In genomic region chr19:49433240-49433901, GRCh38 we compare ENCODE assay signal across 33 cellular contexts. TPM values are rescaled to one million over a fixed set of nuclear protein-coding genes. Genes with fewer than 3 reads are reported as not detected.
A peak's percentile ranks its signal among the peaks of the same experiment; 100 is the strongest.
DNase-seq lines count a peak whose midpoint lies in the region; ATAC-seq and TF ChIP-seq lines count a peak whose summit lies in the region.
"Had no signal": no experiment of that assay in that cellular context is flagged by ENCODE, and none has a peak within 500 bp of the region (broad histone marks: within the 10 kb centered on the region; RNA-seq: fewer than 3 reads in every experiment).

No MANE protein-coding gene starts in this region.

- no peaks in the 10 kb centered on the region for H3K36me3 ChIP-seq in HUES6 (ENCODE audit: control insufficient read depth, insufficient read depth, low read length)
- no peaks in the 10 kb centered on the region for H3K36me3 ChIP-seq in heart left ventricle
- H3K36me3 ChIP-seq: BLaER1, brain microvascular endothelial cell had no signal

- H3K4me1 ChIP-seq in HUES6 (ENCODE audit: control insufficient read depth, insufficient read depth, low read length) (peaks cover 28% of the 10 kb centered on the region), heart left ventricle (peaks cover 0 to 13% (median under 1%) of the 10 kb centered on the region in 12 donors)

- intact Hi-C loops in heart left ventricle (cut with DNase I): loop anchor here in 1 of 10 donors (5.0 kb wide), 1 partner anchor 36 kb away; no protein-coding TSS in a partner anchor

- peaks cover 98% of the 10 kb centered on the region for H3K27me3 ChIP-seq in HUES6 (ENCODE audit: control insufficient read depth, insufficient read depth, low read length)
- peaks cover 40 to 95% (median 83%) of the 10 kb centered on the region in 9 donors for H3K27me3 ChIP-seq in heart left ventricle

- ATAC-seq in HG03196 (IDR thresholded peaks at IDR 0.05; ENCODE audit: unreplicated experiment) (no peak), heart left ventricle (no peak)
- ATAC-seq: natural killer cell treated with Interleukin-12 subunit alpha and Interleukin-12 subunit beta and Interleukin-15 and Interleukin-18, amount 100 ng/mL, for 72 hours had no signal

- TF ChIP-seq POLR2A in heart left ventricle (IDR thresholded peaks at IDR 0.05): no peak
- no peak for TF ChIP-seq POLR2A in erythroblast (IDR thresholded peaks at IDR 0.05; ENCODE audit: low read length)

- WGBS in heart left ventricle, 4 donors: 21 to 46% (median 30%) methylated on average over 24 to 31 of the region's 31 CpGs

- no peaks in the 10 kb centered on the region for H3K36me3 Mint-ChIP-seq in activated naive CD8-positive, alpha-beta T cell
- peaks cover 2% of the 10 kb centered on the region for H3K36me3 Mint-ChIP-seq in activated naive CD8-positive, alpha-beta T cell treated with anti-CD3 and anti-CD28 coated beads for 36 hours
- peaks cover 20% of the 10 kb centered on the region for H3K36me3 Mint-ChIP-seq in glutamatergic neuron (ENCODE audit: unreplicated experiment)
- H3K36me3 Mint-ChIP-seq: mesothelial cell of epicardium had no signal

- H3K9me3 Mint-ChIP-seq in activated naive CD8-positive, alpha-beta T cell (ENCODE audit: low read depth): no peaks in the 10 kb centered on the region
- H3K9me3 Mint-ChIP-seq in activated naive CD8-positive, alpha-beta T cell treated with anti-CD3 and anti-CD28 coated beads for 36 hours: no peaks in the 10 kb centered on the region
- peaks cover 13% of the 10 kb centered on the region for H3K9me3 Mint-ChIP-seq in glutamatergic neuron (ENCODE audit: unreplicated experiment)
- H3K9me3 Mint-ChIP-seq: mesothelial cell of epicardium; natural killer cell treated with Interleukin-12 subunit alpha and Interleukin-12 subunit beta and Interleukin-15 and Interleukin-18, amount 100 ng/mL, for 72 hours had no signal

- TF ChIP-seq CTCF in glutamatergic neuron (IDR thresholded peaks at IDR 0.05; ENCODE audit: partially characterized antibody, unreplicated experiment): no peak
- TF ChIP-seq CTCF in heart left ventricle (IDR thresholded peaks at IDR 0.05): no peak

- peaks cover 36% of the 10 kb centered on the region for H3K4me1 Mint-ChIP-seq in activated naive CD8-positive, alpha-beta T cell (ENCODE audit: low read depth)
- peaks cover 24% of the 10 kb centered on the region for H3K4me1 Mint-ChIP-seq in activated naive CD8-positive, alpha-beta T cell treated with anti-CD3 and anti-CD28 coated beads for 36 hours
- H3K4me1 Mint-ChIP-seq in glutamatergic neuron (ENCODE audit: low read depth, unreplicated experiment): peaks cover 31% of the 10 kb centered on the region

- peak overlapping the region; percentile 38 for H3K4me3 Mint-ChIP-seq in activated naive CD8-positive, alpha-beta T cell
- H3K4me3 Mint-ChIP-seq in activated naive CD8-positive, alpha-beta T cell treated with anti-CD3 and anti-CD28 coated beads for 36 hours: no peak overlapping the region
- H3K4me3 Mint-ChIP-seq in glutamatergic neuron (ENCODE audit: unreplicated experiment): peak overlapping the region; percentile 25
- H3K4me3 Mint-ChIP-seq: mesothelial cell of epicardium; natural killer cell treated with Interleukin-12 subunit alpha and Interleukin-12 subunit beta and Interleukin-15 and Interleukin-18, amount 100 ng/mL, for 72 hours had no signal

- no peak overlapping the region for H3K9ac ChIP-seq in HUES6 (ENCODE audit: low read length)
- H3K9ac ChIP-seq: BLaER1, GM23248 had no signal

- no peak for DNase-seq in activated naive CD8-positive, alpha-beta T cell treated with anti-CD3 and anti-CD28 coated beads for 36 hours
- DNase-seq in glutamatergic neuron: no peak
- DNase-seq in heart left ventricle: no peak
- DNase-seq in erythroblast (lab: John Stamatoyannopoulos, UW): no peak
- DNase-seq: ACHN; activated CD4-positive, alpha-beta T cell treated with anti-CD3 and anti-CD28 coated beads, Interleukin-2, amount 50 U/mL, for 48 hours; activated CD8-positive, alpha-beta memory T cell treated with anti-CD3 and anti-CD28 coated beads, Interleukin-2, amount 50 U/mL, for 48 hours; activated effector memory CD4-positive, alpha-beta T cell treated with anti-CD3 and anti-CD28 coated beads, Interleukin-2, amount 50 U/mL, for 16 hours; amniotic stem cell; brain microvascular endothelial cell; Calu3; GM23248; kidney; NCI-H1092; NCI-H187 treated with DMSO at 0.1 percent for 48 hours; NCI-H2227 treated with DMSO at 0.1 percent for 48 hours; NCI-H526 treated with DMSO at 0.1 percent for 48 hours; retina; SHP77; T1000; WERI-Rb-1 had no signal

- H3K27me3 Mint-ChIP-seq in activated naive CD8-positive, alpha-beta T cell: peaks cover 55% of the 10 kb centered on the region
- peaks cover 100% of the 10 kb centered on the region for H3K27me3 Mint-ChIP-seq in activated naive CD8-positive, alpha-beta T cell treated with anti-CD3 and anti-CD28 coated beads for 36 hours
- H3K27me3 Mint-ChIP-seq in glutamatergic neuron (ENCODE audit: unreplicated experiment): peaks cover 30% of the 10 kb centered on the region

- H3K27ac ChIP-seq in HUES6 (ENCODE audit: low read depth, low read length) (no peak overlapping the region), heart left ventricle (no peak overlapping the region)
- H3K27ac ChIP-seq: BLaER1, brain microvascular endothelial cell, GM23248, skin epidermis, tibial nerve, WERI-Rb-1 had no signal

- H3K9me3 ChIP-seq in HUES6 (ENCODE audit: control insufficient read depth, insufficient read depth, low read depth, low read length) (no peaks in the 10 kb centered on the region), heart left ventricle (no peaks in the 10 kb centered on the region)
- H3K9me3 ChIP-seq: tibial nerve had no signal

- no peak overlapping the region for H3K27ac Mint-ChIP-seq in activated naive CD8-positive, alpha-beta T cell
- H3K27ac Mint-ChIP-seq in activated naive CD8-positive, alpha-beta T cell treated with anti-CD3 and anti-CD28 coated beads for 36 hours: no peak overlapping the region
- peak overlapping the region; percentile 59 for H3K27ac Mint-ChIP-seq in glutamatergic neuron (ENCODE audit: unreplicated experiment)
- H3K27ac Mint-ChIP-seq: mesothelial cell of epicardium; natural killer cell treated with Interleukin-12 subunit alpha and Interleukin-12 subunit beta and Interleukin-15 and Interleukin-18, amount 100 ng/mL, for 72 hours had no signal

- H3K4me3 ChIP-seq in HUES6 (ENCODE audit: low read depth, low read length) (peak overlapping the region; percentile 68; the same call in 1 of the 2 replicates), heart left ventricle (no peak overlapping the region)
- H3K4me3 ChIP-seq: GM23248, skin epidermis, tibial nerve had no signal

RNA-seq across cellular contexts. Expression of gene SLC17A7, which starts 8.0 kb away (rescaled TPM):
- not detected for total RNA-seq in activated naive CD8-positive, alpha-beta T cell treated with anti-CD3 and anti-CD28 coated beads for 36 hours
- total RNA-seq in glutamatergic neuron (ENCODE audit: unreplicated experiment): 188 TPM
- 1 to 10 TPM in 4 of 9 donors, under 1 TPM in 5; 0.46 to 1.6 (median 0.89) TPM for total RNA-seq in heart left ventricle
- polyA plus RNA-seq in heart left ventricle: 1 to 10 TPM in 1 of 2 donors, under 1 TPM in 1; 0.64 to 1.1 TPM
- total RNA-seq: Calu3; Daoy; GM23248; natural killer cell treated with Interleukin-12 subunit alpha and Interleukin-12 subunit beta and Interleukin-15 and Interleukin-18, amount 100 ng/mL, for 72 hours had no signal
- polyA plus RNA-seq: GM23248 had no signal

RNA-seq across cellular contexts. Expression of gene GFY, which starts 8.2 kb away (rescaled TPM):
- not detected for total RNA-seq in activated naive CD8-positive, alpha-beta T cell treated with anti-CD3 and anti-CD28 coated beads for 36 hours
- total RNA-seq in glutamatergic neuron (ENCODE audit: unreplicated experiment) (0.88 TPM), heart left ventricle (not detected)
- under 1 TPM in 1 of 2 donors, not detected in 1; 0.12 TPM for polyA plus RNA-seq in heart left ventricle
- total RNA-seq: Calu3; chondrocyte; Daoy; GM23248; kidney; liver; mesothelial cell of epicardium; natural killer cell treated with Interleukin-12 subunit alpha and Interleukin-12 subunit beta and Interleukin-15 and Interleukin-18, amount 100 ng/mL, for 72 hours; osteocyte; tibial nerve had no signal
- polyA plus RNA-seq: GM23248, liver had no signal

RNA-seq across cellular contexts. Expression of gene PTH2, which starts 10.1 kb away (rescaled TPM):
- not detected for total RNA-seq in activated naive CD8-positive, alpha-beta T cell treated with anti-CD3 and anti-CD28 coated beads for 36 hours
- 2.5 TPM for total RNA-seq in glutamatergic neuron (ENCODE audit: unreplicated experiment)
- total RNA-seq in heart left ventricle: not detected
- not detected for polyA plus RNA-seq in heart left ventricle
- total RNA-seq: Calu3; chondrocyte; Daoy; GM23248; kidney; liver; mesothelial cell of epicardium; natural killer cell treated with Interleukin-12 subunit alpha and Interleukin-12 subunit beta and Interleukin-15 and Interleukin-18, amount 100 ng/mL, for 72 hours; osteocyte; tibial nerve had no signal
- polyA plus RNA-seq: GM23248, liver had no signal

RNA-seq across cellular contexts. Expression of gene PIH1D1, which starts 18.2 kb away (rescaled TPM):
- 100 to 1,000 TPM; 140 to 141 TPM for total RNA-seq in activated naive CD8-positive, alpha-beta T cell treated with anti-CD3 and anti-CD28 coated beads for 36 hours
- total RNA-seq in glutamatergic neuron (ENCODE audit: unreplicated experiment) (104 TPM), heart left ventricle (10 to 100 TPM; 16.3 to 49.9 (median 31.1) TPM)
- 10 to 100 TPM; 22.6 to 57.6 TPM for polyA plus RNA-seq in heart left ventricle

RNA-seq across cellular contexts. Expression of gene ALDH16A1, which starts 19.7 kb away (rescaled TPM):
- total RNA-seq in activated naive CD8-positive, alpha-beta T cell treated with anti-CD3 and anti-CD28 coated beads for 36 hours: 10 to 100 TPM; 34.4 to 42.0 TPM
- total RNA-seq in glutamatergic neuron (ENCODE audit: unreplicated experiment): 28.6 TPM
- 10 to 100 TPM in 2 of 9 donors, 1 to 10 TPM in 7; 3.4 to 18.6 (median 8.5) TPM for total RNA-seq in heart left ventricle
- 10 to 100 TPM in 1 of 2 donors, 1 to 10 TPM in 1; 7.3 to 11.7 TPM for polyA plus RNA-seq in heart left ventricle

Comparison
In these comparisons a context has a peak if more than half of its experiments do, and no peak if none do; other contexts are left out.
1. RNA of gene SLC17A7, which starts 8.0 kb away (total RNA-seq): 188 TPM in glutamatergic neuron (single experiment); 0.46 to 1.6 TPM in heart left ventricle and not detected in activated naive CD8-positive, alpha-beta T cell treated with anti-CD3 and anti-CD28 coated beads for 36 hours; every median in the first group is over 10 times any median in the second.